ENCODE assay signal across 31 cellular contexts in the genomic region with DNA sequence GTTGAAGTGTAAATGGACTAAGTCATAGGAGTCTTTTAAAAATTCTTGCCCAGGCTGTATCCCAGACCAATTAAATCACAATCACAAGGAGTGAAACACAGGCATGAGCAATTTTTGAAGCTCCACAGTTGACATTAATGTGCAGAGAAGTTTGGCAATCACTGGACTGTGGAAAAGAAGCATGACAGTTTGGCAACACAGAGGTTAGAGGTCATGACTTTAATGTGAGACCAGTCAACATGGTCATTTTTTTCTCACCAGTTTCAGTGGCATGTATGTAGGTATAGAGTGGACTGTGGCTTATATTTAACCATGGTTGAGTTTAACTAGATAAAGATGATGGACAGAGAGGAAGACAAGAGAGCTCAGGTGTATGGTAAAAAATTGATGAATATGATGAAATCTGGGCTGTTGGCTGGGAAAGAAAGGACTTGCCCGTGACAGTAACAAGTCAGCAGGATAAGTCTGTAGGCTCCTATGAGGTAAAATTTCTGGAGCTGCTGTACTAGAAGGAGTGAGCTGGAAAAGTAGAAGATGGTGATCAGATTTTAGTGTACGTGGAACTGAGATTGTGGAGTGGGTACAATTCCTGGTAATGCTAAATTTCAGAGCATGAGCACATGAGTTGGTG.
"Had no signal": no experiment of that assay in that cellular context is flagged by ENCODE, and none has a peak within 500 bp of the region (broad histone marks: within the 10 kb centered on the region; RNA-seq: fewer than 3 reads in every experiment).

No MANE protein-coding gene starts in this region.

- H3K4me3 ChIP-seq: neural progenitor cell, ovary, psoas muscle, skin epidermis, smooth muscle cell, spleen, suprapubic skin, testis, tibial artery, transverse colon, upper lobe of right lung, vagina had no signal

- H3K4me2 ChIP-seq: neural progenitor cell, smooth muscle cell had no signal

- H3K9ac ChIP-seq: neural progenitor cell, parathyroid adenoma had no signal

- H3K27ac Mint-ChIP-seq: naive thymus-derived CD8-positive, alpha-beta T cell; natural killer cell treated with Interleukin-12 subunit alpha and Interleukin-12 subunit beta and Interleukin-15 and Interleukin-18, amount 100 ng/mL, for 72 hours; neural progenitor cell; progenitor cell of endocrine pancreas; stimulated activated memory B cell treated with anti-CD40 and anti-IgM and Interleukin-4, amounts not matched to agents 10 μg/mL and 1 μg/mL and 100 μg/mL, for 72 hours; stimulated activated naive CD8-positive, alpha-beta T cell treated with anti-CD3 and anti-CD28 coated beads, Interleukin-15, amount 100 ng/mL, for 72 hours; type B pancreatic cell had no signal

- H3K4me1 Mint-ChIP-seq: naive thymus-derived CD8-positive, alpha-beta T cell; stimulated activated memory B cell treated with anti-CD40 and anti-IgM and Interleukin-4, amounts not matched to agents 10 μg/mL and 1 μg/mL and 100 μg/mL, for 72 hours; stimulated activated naive CD8-positive, alpha-beta T cell treated with anti-CD3 and anti-CD28 coated beads, Interleukin-15, amount 100 ng/mL, for 72 hours had no signal

- H3K36me3 Mint-ChIP-seq: naive thymus-derived CD8-positive, alpha-beta T cell; natural killer cell treated with Interleukin-12 subunit alpha and Interleukin-12 subunit beta and Interleukin-15 and Interleukin-18, amount 100 ng/mL, for 72 hours; neural progenitor cell; stimulated activated memory B cell treated with anti-CD40 and anti-IgM and Interleukin-4, amounts not matched to agents 10 μg/mL and 1 μg/mL and 100 μg/mL, for 72 hours; type B pancreatic cell had no signal

- H3K36me3 ChIP-seq: neural progenitor cell, ovary, spleen, suprapubic skin, tibial artery, transverse colon, upper lobe of right lung, vagina had no signal

- H3K9me3 Mint-ChIP-seq: neural progenitor cell, type B pancreatic cell had no signal

- H3K9me3 ChIP-seq: ovary, psoas muscle, spleen, suprapubic skin, testis, tibial artery, transverse colon, upper lobe of right lung, vagina had no signal

- DNase-seq: naive thymus-derived CD8-positive, alpha-beta T cell; occipital lobe; ovary; posterior cingulate gyrus; psoas muscle; right cardiac atrium; spleen; stimulated activated CD4-positive, alpha-beta T cell treated with anti-CD3 and anti-CD28 coated beads, Interleukin-12 subunit alpha, Interleukin-12 subunit beta, amount 100 ng/mL, for 4 hours; stimulated activated CD4-positive, alpha-beta T cell treated with anti-CD3 and anti-CD28 coated beads, Interleukin-1b, Interleukin-23, amount 100 ng/mL, for 48 hours; stimulated activated CD4-positive, alpha-beta T cell treated with anti-CD3 and anti-CD28 coated beads, Interleukin-4, amount 100 ng/mL, for 1 hour; stimulated activated CD4-positive, alpha-beta T cell treated with anti-CD3 and anti-CD28 coated beads, Interleukin-4, amount 100 ng/mL, for 4 hours; stimulated activated CD8-positive, alpha-beta memory T cell treated with anti-CD3 and anti-CD28 coated beads, Interleukin-4, amount 100 ng/mL, for 48 hours; stimulated activated naive CD4-positive, alpha-beta T cell; stimulated activated naive CD8-positive, alpha-beta T cell treated with anti-CD3 and anti-CD28 coated beads, Interleukin-15, amount 100 ng/mL, for 72 hours; stimulated activated naive CD8-positive, alpha-beta T cell treated with anti-CD3 and anti-CD28 coated beads, Interleukin-15, Interleukin-2, amounts not matched to agents 100 U/mL and 50 U/mL, for 24 hours; substantia nigra; testis; tibial artery; transverse colon; upper lobe of right lung had no signal

- H3K79me2 ChIP-seq: parathyroid adenoma had no signal

- H3K27ac ChIP-seq: neural progenitor cell, ovary, parathyroid adenoma, psoas muscle, skin epidermis, spleen, suprapubic skin, testis, tibial artery, transverse colon, upper lobe of right lung, vagina had no signal

- H3K4me1 ChIP-seq: neural progenitor cell, parathyroid adenoma, psoas muscle, spleen, suprapubic skin, testis, tibial artery, transverse colon, upper lobe of right lung, vagina had no signal

- ATAC-seq: naive thymus-derived CD8-positive, alpha-beta T cell; natural killer cell treated with Interleukin-12 subunit alpha and Interleukin-12 subunit beta and Interleukin-15 and Interleukin-18, amount 100 ng/mL, for 72 hours; psoas muscle; right cardiac atrium; sciatic nerve; stimulated activated memory B cell treated with anti-CD40 and anti-IgM and Interleukin-4, amounts not matched to agents 10 μg/mL and 1 μg/mL and 100 μg/mL, for 72 hours; stimulated activated naive CD8-positive, alpha-beta T cell treated with anti-CD3 and anti-CD28 coated beads, Interleukin-15, amount 100 ng/mL, for 72 hours; stimulated activated naive CD8-positive, alpha-beta T cell treated with anti-CD3 and anti-CD28 coated beads, Interleukin-15, Interleukin-2, amounts not matched to agents 100 U/mL and 50 U/mL, for 24 hours; upper lobe of right lung had no signal

- H3K27me3 ChIP-seq: neural progenitor cell, ovary, spleen, suprapubic skin, testis, tibial artery, transverse colon, upper lobe of right lung, vagina had no signal

- H3K27me3 Mint-ChIP-seq: naive thymus-derived CD8-positive, alpha-beta T cell; natural killer cell treated with Interleukin-12 subunit alpha and Interleukin-12 subunit beta and Interleukin-15 and Interleukin-18, amount 100 ng/mL, for 72 hours; progenitor cell of endocrine pancreas; stimulated activated memory B cell treated with anti-CD40 and anti-IgM and Interleukin-4, amounts not matched to agents 10 μg/mL and 1 μg/mL and 100 μg/mL, for 72 hours; stimulated activated naive CD8-positive, alpha-beta T cell treated with anti-CD3 and anti-CD28 coated beads, Interleukin-15, amount 100 ng/mL, for 72 hours; type B pancreatic cell had no signal

- H3K4me3 Mint-ChIP-seq: naive thymus-derived CD8-positive, alpha-beta T cell; natural killer cell treated with Interleukin-12 subunit alpha and Interleukin-12 subunit beta and Interleukin-15 and Interleukin-18, amount 100 ng/mL, for 72 hours; neural progenitor cell; stimulated activated memory B cell treated with anti-CD40 and anti-IgM and Interleukin-4, amounts not matched to agents 10 μg/mL and 1 μg/mL and 100 μg/mL, for 72 hours; stimulated activated naive CD8-positive, alpha-beta T cell treated with anti-CD3 and anti-CD28 coated beads, Interleukin-15, amount 100 ng/mL, for 72 hours; type B pancreatic cell had no signal

- H2AFZ ChIP-seq: neural progenitor cell, parathyroid adenoma had no signal
